15 cellular contexts compared by ENCODE assay signal in genomic region chr21:33552093-33552998, GRCh38. TPM values are rescaled to one million over a fixed set of nuclear protein-coding genes. Genes with fewer than 3 reads are reported as not detected.
A peak's percentile ranks its signal among the peaks of the same experiment; 100 is the strongest.
DNase-seq lines count a peak whose midpoint lies in the region; ATAC-seq and TF ChIP-seq lines count a peak whose summit lies in the region.
"Had no signal": no experiment of that assay in that cellular context is flagged by ENCODE, and none has a peak within 500 bp of the region (broad histone marks: within the 10 kb centered on the region; RNA-seq: fewer than 3 reads in every experiment).

No MANE protein-coding gene starts in this region.

- H3K27ac ChIP-seq in GM23338 (ENCODE audit: low read depth), result no peak overlapping the region
- no peak overlapping the region for H3K27ac ChIP-seq in body of pancreas
- no peak overlapping the region for H3K27ac ChIP-seq in PC-9
- H3K27ac ChIP-seq: thoracic aorta had no signal

- H3K27me3 Mint-ChIP-seq in activated CD4-positive, alpha-beta T cell treated with anti-CD3 and anti-CD28 coated beads for 36 hours, result no peaks in the 10 kb centered on the region
- no peaks in the 10 kb centered on the region for H3K27me3 Mint-ChIP-seq in GM23338 (ENCODE audit: insufficient read depth, low read depth, poor library complexity)
- no peaks in the 10 kb centered on the region for H3K27me3 Mint-ChIP-seq in neural crest cell (ENCODE audit: low read depth)
- H3K27me3 Mint-ChIP-seq in stimulated activated memory B cell treated with anti-CD40 and anti-IgM and Interleukin-4, amounts not matched to agents 10 μg/mL and 1 μg/mL and 100 μg/mL, for 72 hours, result no peaks in the 10 kb centered on the region
- H3K27me3 Mint-ChIP-seq: CD4-positive, alpha-beta memory T cell had no signal

- peaks cover 10% of the 10 kb centered on the region; the same call in 1 of the 2 replicates for H3F3A ChIP-seq in GM23338 (replicated peaks; ENCODE audit: low read depth)
- no peaks in the 10 kb centered on the region for H3F3A ChIP-seq in PC-9 (ENCODE audit: insufficient read depth, low read depth)

- H3K9me2 ChIP-seq in GM23338 (ENCODE audit: insufficient read depth) (no peaks in the 10 kb centered on the region), PC-9 (ENCODE audit: insufficient read depth) (no peaks in the 10 kb centered on the region)

- H3K4me3 ChIP-seq in GM23338 (no peak overlapping the region), body of pancreas (no peak overlapping the region), PC-9 (no peak overlapping the region)
- H3K4me3 ChIP-seq: MG63, thoracic aorta had no signal

- intact Hi-C loops in activated CD4-positive, alpha-beta T cell treated with anti-CD3 and anti-CD28 coated beads for 36 hours (cut with DNase I, micrococcal nuclease), result loop anchor here in 1 of 2 experiments (2.0 kb wide), 1 partner anchor 14 kb away; no protein-coding TSS in a partner anchor
- intact Hi-C loops in body of pancreas (cut with DNase I) (no loop called here), PC-9 (cut with micrococcal nuclease; ENCODE audit: unreplicated experiment) (no loop called here)

- H3K9me3 Mint-ChIP-seq in activated CD4-positive, alpha-beta T cell treated with anti-CD3 and anti-CD28 coated beads for 36 hours (ENCODE audit: low read depth), result no peaks in the 10 kb centered on the region
- H3K9me3 Mint-ChIP-seq in GM23338 (no peaks in the 10 kb centered on the region), neural crest cell (no peaks in the 10 kb centered on the region)
- no peaks in the 10 kb centered on the region for H3K9me3 Mint-ChIP-seq in stimulated activated memory B cell treated with anti-CD40 and anti-IgM and Interleukin-4, amounts not matched to agents 10 μg/mL and 1 μg/mL and 100 μg/mL, for 72 hours
- H3K9me3 Mint-ChIP-seq: CD4-positive, alpha-beta memory T cell had no signal

- POLR2A ChIA-PET in activated CD4-positive, alpha-beta T cell treated with anti-CD3 and anti-CD28 coated beads for 36 hours (lab: Charles Lee), result no interaction called here
- POLR2A ChIA-PET in PC-9 (lab: Charles Lee; ENCODE audit: unreplicated experiment), result no interaction called here

- H3K27ac Mint-ChIP-seq in activated CD4-positive, alpha-beta T cell treated with anti-CD3 and anti-CD28 coated beads for 36 hours, result peak overlapping the region; percentile 60
- H3K27ac Mint-ChIP-seq in GM23338 (no peak overlapping the region), neural crest cell (ENCODE audit: unreplicated experiment) (peak overlapping the region; percentile 10)
- H3K27ac Mint-ChIP-seq in stimulated activated memory B cell treated with anti-CD40 and anti-IgM and Interleukin-4, amounts not matched to agents 10 μg/mL and 1 μg/mL and 100 μg/mL, for 72 hours, result no peak overlapping the region

- peaks cover 52% of the 10 kb centered on the region for H4K20me1 ChIP-seq in GM23338 (replicated peaks; ENCODE audit: insufficient read depth)
- H4K20me1 ChIP-seq in PC-9 (ENCODE audit: insufficient read depth), result peaks cover 54% of the 10 kb centered on the region

- CTCF ChIA-PET in activated CD4-positive, alpha-beta T cell treated with anti-CD3 and anti-CD28 coated beads for 36 hours (lab: Charles Lee), result interaction anchor here (0.6 kb wide), 1 partner anchor 37 kb away, joined by 3 read pairs; no protein-coding TSS in a partner anchor
- CTCF ChIA-PET in PC-9 (lab: Charles Lee), result no interaction called here

- H3K9me3 ChIP-seq in body of pancreas (no peaks in the 10 kb centered on the region), PC-9 (ENCODE audit: insufficient read depth, low read depth) (no peaks in the 10 kb centered on the region)
- H3K9me3 ChIP-seq: MG63, thoracic aorta had no signal

- H3K27me3 ChIP-seq in GM23338 (ENCODE audit: insufficient read depth), result no peaks in the 10 kb centered on the region
- no peaks in the 10 kb centered on the region for H3K27me3 ChIP-seq in body of pancreas
- no peaks in the 10 kb centered on the region for H3K27me3 ChIP-seq in PC-9 (ENCODE audit: insufficient read depth, low read depth)
- H3K27me3 ChIP-seq: MG63 had no signal

- H2AFZ ChIP-seq in GM23338, result no peak overlapping the region
- no peak overlapping the region for H2AFZ ChIP-seq in PC-9

- peaks cover 54% of the 10 kb centered on the region for H3K4me1 Mint-ChIP-seq in activated CD4-positive, alpha-beta T cell treated with anti-CD3 and anti-CD28 coated beads for 36 hours
- H3K4me1 Mint-ChIP-seq in GM23338 (no peaks in the 10 kb centered on the region; the same call in 1 of the 3 replicates), neural crest cell (peaks cover 5% of the 10 kb centered on the region)
- H3K4me1 Mint-ChIP-seq in stimulated activated memory B cell treated with anti-CD40 and anti-IgM and Interleukin-4, amounts not matched to agents 10 μg/mL and 1 μg/mL and 100 μg/mL, for 72 hours, result peaks cover 40% of the 10 kb centered on the region

- H3K36me3 ChIP-seq in GM23338 (ENCODE audit: insufficient read depth) (peaks cover 71% of the 10 kb centered on the region), body of pancreas (replicated peaks in 1 of 2; ENCODE audit: insufficient read depth in 1 of 2, low read depth in 2 of 2) (peaks cover 23 to 54% of the 10 kb centered on the region in 2 donors), PC-9 (ENCODE audit: low read depth) (peaks cover 34% of the 10 kb centered on the region)

- H3K4me1 ChIP-seq in GM23338 (ENCODE audit: insufficient read depth), result no peaks in the 10 kb centered on the region
- H3K4me1 ChIP-seq in body of pancreas, result peaks cover 6% of the 10 kb centered on the region
- H3K4me1 ChIP-seq in PC-9 (replicated peaks; ENCODE audit: insufficient read depth), result no peaks in the 10 kb centered on the region

- peaks cover 80% of the 10 kb centered on the region for H3K36me3 Mint-ChIP-seq in activated CD4-positive, alpha-beta T cell treated with anti-CD3 and anti-CD28 coated beads for 36 hours (ENCODE audit: low read depth)
- H3K36me3 Mint-ChIP-seq in GM23338 (ENCODE audit: low read depth) (peaks cover 97% of the 10 kb centered on the region), neural crest cell (ENCODE audit: low read depth) (peaks cover 45% of the 10 kb centered on the region)
- peaks cover 50% of the 10 kb centered on the region for H3K36me3 Mint-ChIP-seq in stimulated activated memory B cell treated with anti-CD40 and anti-IgM and Interleukin-4, amounts not matched to agents 10 μg/mL and 1 μg/mL and 100 μg/mL, for 72 hours

- 94 to 96% methylated on average over 23 to 24 of the region's 24 CpGs for WGBS in body of pancreas, 2 donors

- no peak overlapping the region for H3K4me3 Mint-ChIP-seq in activated CD4-positive, alpha-beta T cell treated with anti-CD3 and anti-CD28 coated beads for 36 hours
- H3K4me3 Mint-ChIP-seq in GM23338 (no peak overlapping the region), neural crest cell (no peak overlapping the region)
- no peak overlapping the region for H3K4me3 Mint-ChIP-seq in stimulated activated memory B cell treated with anti-CD40 and anti-IgM and Interleukin-4, amounts not matched to agents 10 μg/mL and 1 μg/mL and 100 μg/mL, for 72 hours

- H3K4me2 ChIP-seq in GM23338 (no peak overlapping the region), PC-9 (no peak overlapping the region)

- TF ChIP-seq CTCF in GM23338 (conservative IDR thresholded peaks at IDR 0.05; ENCODE audit: low read depth in 2 of 2) (no peak), body of pancreas (IDR thresholded peaks at IDR 0.05) (no peak), neural crest cell (conservative IDR thresholded peaks at IDR 0.05) (no peak), PC-9 (conservative IDR thresholded peaks at IDR 0.05) (no peak)

- TF ChIP-seq POLR2A in body of pancreas (IDR thresholded peaks at IDR 0.05), result no peak

- ATAC-seq in activated CD4-positive, alpha-beta T cell treated with anti-CD3 and anti-CD28 coated beads for 36 hours, result peak; percentile 51
- no peak for ATAC-seq in GM23338
- peak; percentile 36 for ATAC-seq in body of pancreas
- no peak for ATAC-seq in HG02798 (IDR thresholded peaks at IDR 0.05; ENCODE audit: poor library complexity, unreplicated experiment)
- no peak for ATAC-seq in stimulated activated memory B cell treated with anti-CD40 and anti-IgM and Interleukin-4, amounts not matched to agents 10 μg/mL and 1 μg/mL and 100 μg/mL, for 72 hours

- no TSS peak for BruUV-seq in PC-9 (replicated peaks; lab: Mats Ljungman, UMichigan)

- no peak for DNase-seq in activated CD4-positive, alpha-beta T cell treated with anti-CD3 and anti-CD28 coated beads for 36 hours
- no peak for DNase-seq in activated CD4-positive, alpha-beta T cell treated with anti-CD3 and anti-CD28 coated beads for 4 hours
- DNase-seq in GM23338 (ENCODE audit: low spot score) (no peak), body of pancreas (no peak), neural crest cell (ENCODE audit: low read depth, low spot score) (no peak), PC-9 (no peak)
- DNase-seq: activated gamma-delta T cell, hippocampal formation, MG63, NCI-H2107, SHP77 treated with DMSO at 0.1 percent for 48 hours had no signal

- peaks cover 97% of the 10 kb centered on the region for H3K79me2 ChIP-seq in GM23338 (replicated peaks; ENCODE audit: insufficient read depth)
- peaks cover 96% of the 10 kb centered on the region for H3K79me2 ChIP-seq in PC-9 (ENCODE audit: low read depth)

TF ChIP-seq in GM23338, 12 proteins besides CTCF, POLR2A, EP300 and RAD21:
- no peak for TF ChIP-seq EZH2phosphoT487 (IDR thresholded peaks at IDR 0.05; ENCODE audit: unreplicated experiment)
- peak; percentile 66; the same call in 1 of the 2 replicates for TF ChIP-seq CREB1 (CRISPR knock-in tag; IDR thresholded peaks at IDR 0.05; ENCODE audit: low read depth)

RNA-seq across cellular contexts. Expression of gene SON, which starts 9.5 kb away (rescaled TPM):
- 100 to 1,000 TPM; 299 to 380 TPM for total RNA-seq in activated CD4-positive, alpha-beta T cell treated with anti-CD3 and anti-CD28 coated beads for 36 hours
- 361 and 362 TPM in 2 replicates for total RNA-seq in GM23338 (2014; rRNA removed; shearing (Covaris generic))
- polyA plus RNA-seq in GM23338 (2016; fragmentation: Nextera tagmentation; extraction: Ambion mirVana), result 1,421 and 1,477 TPM in 2 replicates
- 100 to 1,000 TPM; 118 to 235 TPM for total RNA-seq in body of pancreas
- 367 and 395 TPM in 2 replicates for total RNA-seq in neural crest cell
- 131 and 158 TPM in 2 replicates for total RNA-seq in PC-9 (2021)

RNA-seq across cellular contexts. Expression of gene GART, which starts 10.4 kb away (rescaled TPM):
- 100 to 1,000 TPM; 223 to 231 TPM for total RNA-seq in activated CD4-positive, alpha-beta T cell treated with anti-CD3 and anti-CD28 coated beads for 36 hours
- total RNA-seq in GM23338 (2014; rRNA removed; shearing (Covaris generic)), result 224 and 270 TPM in 2 replicates
- 86.3 and 87.6 TPM in 2 replicates for polyA plus RNA-seq in GM23338 (2016; fragmentation: Nextera tagmentation; extraction: Ambion mirVana)
- total RNA-seq in body of pancreas (10 to 100 TPM; 36.3 to 62.0 TPM), neural crest cell (133 and 139 TPM in 2 replicates), PC-9 (2021) (105 and 121 TPM in 2 replicates)

RNA-seq across cellular contexts. Expression of gene DONSON, which starts 36.1 kb away (rescaled TPM):
- 10 to 100 TPM; 39.5 to 41.8 TPM for total RNA-seq in activated CD4-positive, alpha-beta T cell treated with anti-CD3 and anti-CD28 coated beads for 36 hours
- total RNA-seq in GM23338 (2014; rRNA removed; shearing (Covaris generic)), result 35.2 and 37.4 TPM in 2 replicates
- polyA plus RNA-seq in GM23338 (2016; fragmentation: Nextera tagmentation; extraction: Ambion mirVana), result 27.2 and 32.9 TPM in 2 replicates
- 1 to 10 TPM; 5.6 to 6.5 TPM for total RNA-seq in body of pancreas
- 30.9 and 32.3 TPM in 2 replicates for total RNA-seq in neural crest cell
- total RNA-seq in PC-9 (2021), result 24.7 and 25.6 TPM in 2 replicates

Comparison
In these comparisons a context has a peak if more than half of its experiments do, and no peak if none do; other contexts are left out.
1. ATAC-seq: peak in activated CD4-positive, alpha-beta T cell treated with anti-CD3 and anti-CD28 coated beads for 36 hours (single experiment) and body of pancreas (single experiment); none in GM23338 (single experiment), HG02798 (single experiment) and stimulated activated memory B cell treated with anti-CD40 and anti-IgM and Interleukin-4, amounts not matched to agents 10 μg/mL and 1 μg/mL and 100 μg/mL, for 72 hours (single experiment).
2. H3K27ac Mint-ChIP-seq: peak in activated CD4-positive, alpha-beta T cell treated with anti-CD3 and anti-CD28 coated beads for 36 hours (single experiment) and neural crest cell (single experiment); none in GM23338 (single experiment) and stimulated activated memory B cell treated with anti-CD40 and anti-IgM and Interleukin-4, amounts not matched to agents 10 μg/mL and 1 μg/mL and 100 μg/mL, for 72 hours (single experiment).